23 cellular contexts compared by ENCODE assay signal in genomic region chr9:121783126-121783522, GRCh38.
DNase-seq lines count a peak whose midpoint lies in the region; ATAC-seq, FAIRE-seq and TF ChIP-seq lines count a peak whose summit lies in the region.
"Had no signal": no experiment of that assay in that cellular context is flagged by ENCODE, and none has a peak within 500 bp of the region (broad histone marks: within the 10 kb centered on the region; RNA-seq: fewer than 3 reads in every experiment).

No MANE protein-coding gene starts in this region.

- no peak for TF ChIP-seq POLR2A in H1 (IDR thresholded peaks at IDR 0.05; ENCODE audit: control extremely low read depth in 1 of 2, low read depth in 2 of 2, low read length in 2 of 2)

- TF ChIP-seq CTCF in activated CD8-positive, alpha-beta T cell treated with anti-CD3 and anti-CD28 coated beads for 36 hours (IDR thresholded peaks at IDR 0.05) = no peak
- TF ChIP-seq CTCF in H1 (IDR thresholded peaks at IDR 0.05; ENCODE audit: control extremely low read depth in 1 of 3, insufficient read depth in 1 of 3, low read depth in 1 of 3, low read length in 3 of 3) (no peak), psoas muscle (IDR thresholded peaks at IDR 0.05) (no peak)

- no peak for TF ChIP-seq RAD21 in H1 (IDR thresholded peaks at IDR 0.05 in 1 of 2, conservative IDR thresholded peaks at IDR 0.05 in 1 of 2; ENCODE audit: low read depth in 2 of 2, low read length in 2 of 2)

- POLR2A ChIA-PET in activated CD8-positive, alpha-beta T cell treated with anti-CD3 and anti-CD28 coated beads, Interleukin-2, amount 10 ng/mL, durations not matched to agents 7 days and 5 days (lab: Charles Lee) = no interaction called here
- POLR2A ChIA-PET in activated CD8-positive, alpha-beta T cell treated with anti-CD3 and anti-CD28 coated beads for 36 hours (lab: Charles Lee) = no interaction called here
- POLR2A ChIA-PET in H1 (lab: Charles Lee; ENCODE audit: partially characterized antibody) = interaction anchor here (0.5 kb wide), 1 partner anchor 45 kb away, joined by 4 read pairs; no protein-coding TSS in a partner anchor

- H3K27ac Mint-ChIP-seq in activated CD8-positive, alpha-beta T cell treated with anti-CD3 and anti-CD28 coated beads, Interleukin-2, amount 10 ng/mL, durations not matched to agents 7 days and 5 days = peak overlapping the region; percentile 23
- H3K27ac Mint-ChIP-seq in activated CD8-positive, alpha-beta T cell treated with anti-CD3 and anti-CD28 coated beads for 36 hours = no peak overlapping the region
- H3K27ac Mint-ChIP-seq: activated CD4-positive, alpha-beta memory T cell treated with anti-CD3 and anti-CD28 coated beads, Interleukin-2, amount 10 ng/mL, durations not matched to agents 7 days and 5 days; activated T-cell treated with anti-CD3 and anti-CD28 coated beads, Interleukin-2, amount 50 U/mL, for 24 hours had no signal

- H2BK5ac ChIP-seq in H1 (ENCODE audit: low read depth, low read length) = peak overlapping the region; percentile 73; the same call in 1 of the 2 replicates

- H3K4me3 Mint-ChIP-seq in activated CD8-positive, alpha-beta T cell treated with anti-CD3 and anti-CD28 coated beads, Interleukin-2, amount 10 ng/mL, durations not matched to agents 7 days and 5 days = no peak overlapping the region
- H3K4me3 Mint-ChIP-seq in activated CD8-positive, alpha-beta T cell treated with anti-CD3 and anti-CD28 coated beads for 36 hours = no peak overlapping the region
- H3K4me3 Mint-ChIP-seq: activated CD4-positive, alpha-beta memory T cell treated with anti-CD3 and anti-CD28 coated beads, Interleukin-2, amount 10 ng/mL, durations not matched to agents 7 days and 5 days; activated T-cell treated with anti-CD3 and anti-CD28 coated beads, Interleukin-2, amount 50 U/mL, for 24 hours had no signal

- peak overlapping the region; percentile 33 for H3K4ac ChIP-seq in H1 (replicated peaks; ENCODE audit: insufficient read length, low read depth, low read length)

- no peaks in the 10 kb centered on the region for H3K36me3 Mint-ChIP-seq in activated CD8-positive, alpha-beta T cell treated with anti-CD3 and anti-CD28 coated beads, Interleukin-2, amount 10 ng/mL, durations not matched to agents 7 days and 5 days (ENCODE audit: low read depth)
- no peaks in the 10 kb centered on the region for H3K36me3 Mint-ChIP-seq in activated CD8-positive, alpha-beta T cell treated with anti-CD3 and anti-CD28 coated beads for 36 hours (ENCODE audit: low read depth)

- peaks cover 0 to 20% (median 10%) of the 10 kb centered on the region in 4 experiments; a peak in 6 of 7 replicates for H3K4me1 ChIP-seq in H1 (replicated peaks in 1 of 4; ENCODE audit: control insufficient read depth in 3 of 4, insufficient read depth in 4 of 4, low read length in 3 of 4)
- H3K4me1 ChIP-seq in psoas muscle = peaks cover 6% of the 10 kb centered on the region

- H2BK15ac ChIP-seq in H1 (ENCODE audit: low read length) = no peak overlapping the region

- H3K4me2 ChIP-seq in H1 (ENCODE audit: insufficient read depth in 1 of 2, low read depth in 2 of 2, low read length in 2 of 2) = no peak overlapping the region

- H3K9me3 ChIP-seq in H1 (ENCODE audit: insufficient read depth in 2 of 2, low read depth in 1 of 2, low read length in 1 of 2) (no peaks in the 10 kb centered on the region), psoas muscle (no peaks in the 10 kb centered on the region)
- H3K9me3 ChIP-seq: transverse colon had no signal

- H2AFZ ChIP-seq in H1 (ENCODE audit: low read length) = no peak overlapping the region

- H2AK5ac ChIP-seq in H1 (ENCODE audit: low read depth, low read length) = no peak overlapping the region

- H2BK12ac ChIP-seq in H1 (ENCODE audit: low read depth, low read length) = no peak overlapping the region

- H3K23me2 ChIP-seq in H1 (ENCODE audit: low read depth, low read length) = 0 out of 2 replicates have a peak, but pooled peaks cover 2% of the 10 kb centered on the region

- WGBS in H1 (ENCODE audit: extremely low coverage in 1 of 2, insufficient coverage in 1 of 2, insufficient read length in 1 of 2, insufficient replicate concordance in 2 of 2, low coverage in 1 of 2, low lambda C conversion rate in 2 of 2, missing lambda C conversion rate in 1 of 2), 2 experiments = 78% methylated on average over 2 of the region's 2 CpGs; no CpG with 5 or more reads in 1 of the 2 experiments
- 80 to 97% (median 89%) methylated on average over 2 of the region's 2 CpGs for WGBS in psoas muscle, 3 donors

- H2BK20ac ChIP-seq in H1 (ENCODE audit: low read length) = no peak overlapping the region

- H3K56ac ChIP-seq in H1 (replicated peaks; ENCODE audit: insufficient read length, low read depth, low read length) = no peak overlapping the region

- H3K18ac ChIP-seq in H1 (ENCODE audit: extremely low read depth, low read length) = peak overlapping the region; percentile 6; the same call in 1 of the 2 replicates

- H4K91ac ChIP-seq in H1 (replicated peaks; ENCODE audit: insufficient read length, low read length) = no peak overlapping the region

- no peak overlapping the region for H3K23ac ChIP-seq in H1 (ENCODE audit: insufficient read length)

- no peak overlapping the region for H3K14ac ChIP-seq in H1 (ENCODE audit: insufficient read length)

- H3K9ac ChIP-seq in H1 (replicated peaks in 1 of 4; ENCODE audit: extremely low read depth in 1 of 4, low read depth in 3 of 4, low read length in 3 of 4) = no peak overlapping the region

- no peak overlapping the region for H4K8ac ChIP-seq in H1 (ENCODE audit: extremely low read depth, insufficient read depth, low read length)

- H3K27me3 ChIP-seq in H1 (replicated peaks in 1 of 4; ENCODE audit: control insufficient read depth in 3 of 4, extremely low read depth in 1 of 4, insufficient read depth in 3 of 4, low read length in 3 of 4) (no peaks in the 10 kb centered on the region), psoas muscle (ENCODE audit: insufficient read depth in 3 of 3, low read length in 2 of 3) (no peaks in the 10 kb centered on the region)
- H3K27me3 ChIP-seq: transverse colon had no signal

- no peak overlapping the region for H4K5ac ChIP-seq in H1 (ENCODE audit: insufficient read length, low read depth, low read length)

- peaks cover 0 to 3% of the 10 kb centered on the region in 2 experiments for H4K20me1 ChIP-seq in H1 (replicated peaks in 1 of 2; ENCODE audit: control insufficient read depth in 1 of 2, insufficient read depth in 2 of 2, low read length in 2 of 2)

- H3K79me2 ChIP-seq in H1 (ENCODE audit: control insufficient read depth in 1 of 2, insufficient read depth in 2 of 2, low read length in 2 of 2) = no peaks in the 10 kb centered on the region; a peak in 1 of 4 replicates

- CTCF ChIA-PET in activated CD8-positive, alpha-beta T cell treated with anti-CD3 and anti-CD28 coated beads, Interleukin-2, amount 10 ng/mL, durations not matched to agents 7 days and 5 days (lab: Charles Lee) = no interaction called here
- CTCF ChIA-PET in activated CD8-positive, alpha-beta T cell treated with anti-CD3 and anti-CD28 coated beads for 36 hours (lab: Charles Lee) = no interaction called here
- CTCF ChIA-PET in H1 (lab: Charles Lee; ENCODE audit: partially characterized antibody) = interaction anchor here (0.8 to 1.6 kb wide), 5 partner anchors 9 to 207 kb away, joined by 3 read pairs; no protein-coding TSS in a partner anchor

- H2BK120ac ChIP-seq in H1 (replicated peaks; ENCODE audit: low read depth, low read length) = no peak overlapping the region

- no peak for DNase-seq in activated CD8-positive, alpha-beta T cell treated with anti-CD3 and anti-CD28 coated beads, Interleukin-2, amount 10 ng/mL, durations not matched to agents 7 days and 5 days
- DNase-seq in activated CD8-positive, alpha-beta T cell treated with anti-CD3 and anti-CD28 coated beads for 36 hours = no peak
- DNase-seq in NCI-H2171 (lab: John Stamatoyannopoulos, UW) (peak; percentile 84), H1 (ENCODE audit: low read depth in 1 of 2, low spot score in 2 of 2) (no peak), AML-193 (lab: John Stamatoyannopoulos, UW) (no peak), NCI-H1694 treated with DMSO at 0.1 percent for 48 hours (lab: John Stamatoyannopoulos, UW) (no peak), psoas muscle (no peak)
- DNase-seq: activated CD4-positive, alpha-beta memory T cell treated with anti-CD3 and anti-CD28 coated beads, Interleukin-2, amount 10 ng/mL, durations not matched to agents 7 days and 5 days; activated CD4-positive, CD25-positive, alpha-beta regulatory T cell; C1 segment of cervical spinal cord; Calu3; effector memory CD4-positive, alpha-beta T cell; EL; NCI-H146; NCI-H526; stimulated activated CD4-positive, alpha-beta T cell treated with anti-CD3 and anti-CD28 coated beads, Interleukin-2, amount 100 ng/mL, for 48 hours; T1000 had no signal

- intact Hi-C loops in activated CD8-positive, alpha-beta T cell treated with anti-CD3 and anti-CD28 coated beads for 36 hours (cut with micrococcal nuclease) = no loop called here
- intact Hi-C loops in psoas muscle (cut with DNase I) = no loop called here

- no peaks in the 10 kb centered on the region for H3K79me1 ChIP-seq in H1 (ENCODE audit: low read depth, low read length)

- peaks cover 20% of the 10 kb centered on the region for H3K4me1 Mint-ChIP-seq in activated CD8-positive, alpha-beta T cell treated with anti-CD3 and anti-CD28 coated beads, Interleukin-2, amount 10 ng/mL, durations not matched to agents 7 days and 5 days (ENCODE audit: low read depth)
- peaks cover 8% of the 10 kb centered on the region for H3K4me1 Mint-ChIP-seq in activated CD8-positive, alpha-beta T cell treated with anti-CD3 and anti-CD28 coated beads for 36 hours (ENCODE audit: low read depth)

- H3K27ac ChIP-seq in H1 (ENCODE audit: low read depth, low read length) = no peak overlapping the region
- peak overlapping the region; percentile 83 for H3K27ac ChIP-seq in temporal lobe (ENCODE audit: low read depth, low read length)
- no peak overlapping the region for H3K27ac ChIP-seq in psoas muscle
- H3K27ac ChIP-seq: transverse colon had no signal

- FAIRE-seq in H1 (lab: Jason Lieb, UNC) = no peak
- FAIRE-seq: kidney had no signal

- H3K27me3 Mint-ChIP-seq in activated CD8-positive, alpha-beta T cell treated with anti-CD3 and anti-CD28 coated beads, Interleukin-2, amount 10 ng/mL, durations not matched to agents 7 days and 5 days (ENCODE audit: low read depth) = peaks cover 14% of the 10 kb centered on the region
- H3K27me3 Mint-ChIP-seq in activated CD8-positive, alpha-beta T cell treated with anti-CD3 and anti-CD28 coated beads for 36 hours = no peaks in the 10 kb centered on the region

- no peak for TF ChIP-seq EP300 in H1 (IDR thresholded peaks at IDR 0.05; ENCODE audit: borderline replicate concordance in 1 of 2, low read depth in 2 of 2, low read length in 2 of 2)

- ATAC-seq in activated CD8-positive, alpha-beta T cell treated with anti-CD3 and anti-CD28 coated beads, Interleukin-2, amount 10 ng/mL, durations not matched to agents 7 days and 5 days = no peak
- ATAC-seq in activated CD8-positive, alpha-beta T cell treated with anti-CD3 and anti-CD28 coated beads for 36 hours = no peak
- no peak for ATAC-seq in psoas muscle
- ATAC-seq: esophagus mucosa had no signal

- H3K4me3 ChIP-seq in H1 (ENCODE audit: extremely low read depth in 1 of 4, insufficient read depth in 2 of 4, low read depth in 3 of 4, low read length in 4 of 4) (no peak overlapping the region), psoas muscle (no peak overlapping the region)
- H3K4me3 ChIP-seq: lung, transverse colon had no signal

- H3K36me3 ChIP-seq in H1 (ENCODE audit: control insufficient read depth in 2 of 4, insufficient read depth in 4 of 4, low read length in 3 of 4) (peaks cover 2 to 14% (median 8%) of the 10 kb centered on the region in 4 experiments; a peak in 6 of 8 replicates), psoas muscle (ENCODE audit: insufficient read depth in 1 of 2, low read depth in 1 of 2) (peaks cover 0 to 60% of the 10 kb centered on the region in 2 donors)

- no peaks in the 10 kb centered on the region for H3K9me3 Mint-ChIP-seq in activated CD8-positive, alpha-beta T cell treated with anti-CD3 and anti-CD28 coated beads, Interleukin-2, amount 10 ng/mL, durations not matched to agents 7 days and 5 days (ENCODE audit: insufficient read depth)
- peaks cover 3% of the 10 kb centered on the region for H3K9me3 Mint-ChIP-seq in activated CD8-positive, alpha-beta T cell treated with anti-CD3 and anti-CD28 coated beads for 36 hours
- H3K9me3 Mint-ChIP-seq: activated CD4-positive, alpha-beta memory T cell treated with anti-CD3 and anti-CD28 coated beads, Interleukin-2, amount 10 ng/mL, durations not matched to agents 7 days and 5 days; activated T-cell treated with anti-CD3 and anti-CD28 coated beads, Interleukin-2, amount 50 U/mL, for 24 hours had no signal
